ENCODE assay signal across 8 cellular contexts in the genomic region with DNA sequence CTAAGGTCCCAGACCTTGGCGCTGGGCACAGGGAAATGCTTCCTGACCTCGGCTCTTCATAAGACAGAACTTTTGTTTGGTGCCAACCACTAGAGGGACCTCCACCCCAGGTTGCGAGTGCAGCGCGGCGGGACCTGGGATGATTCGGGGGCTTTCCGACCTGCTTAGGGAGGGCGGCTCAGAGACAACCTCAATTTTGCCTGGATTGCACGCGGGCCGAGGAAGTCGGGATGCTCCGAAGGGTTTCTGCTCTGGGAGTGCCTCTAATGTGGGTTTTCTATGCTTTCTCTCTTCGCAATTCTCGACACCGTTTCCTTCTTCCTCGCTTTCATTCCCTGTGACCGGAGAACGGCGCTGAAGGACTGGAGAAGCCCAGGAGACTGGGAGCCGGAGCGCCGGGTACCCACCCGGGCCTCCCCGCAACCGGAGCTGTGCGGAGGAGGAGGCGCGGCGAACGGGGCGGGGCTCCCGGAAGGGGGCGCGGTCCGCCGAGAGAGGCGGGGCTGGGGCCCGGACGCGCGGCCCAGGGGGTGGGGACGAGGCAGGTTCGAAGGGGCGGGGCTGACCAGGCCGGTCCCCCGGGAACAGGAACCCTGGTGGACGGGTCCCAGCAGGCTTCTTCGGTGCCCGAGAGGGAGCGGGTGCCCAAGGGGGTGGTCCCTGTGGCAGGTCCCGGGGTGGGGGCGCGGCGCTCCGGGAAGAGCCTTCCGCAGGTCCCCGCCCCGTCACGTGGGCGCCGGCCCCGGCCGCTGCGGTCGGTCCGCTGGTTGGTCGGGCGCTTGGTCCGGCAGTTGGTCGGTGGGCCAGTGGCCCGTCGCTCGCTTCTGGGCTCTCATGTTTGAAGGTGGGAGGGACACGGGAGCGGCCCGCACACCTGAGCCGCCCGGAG. TPM values are rescaled to one million over a fixed set of nuclear protein-coding genes. Genes with fewer than 3 reads are reported as not detected.
DNase-seq lines count a peak whose midpoint lies in the region; ATAC-seq, FAIRE-seq and TF ChIP-seq lines count a peak whose summit lies in the region.

PPFIBP2 (plus strand) TSS at position 790 of the 889 bp plus-strand sequence. CDS start 35,477 bp downstream, outside the sequence.

- H3K27me3 Mint-ChIP-seq in activated naive CD4-positive, alpha-beta T cell treated with anti-CD3 and anti-CD28 coated beads for 36 hours (ENCODE audit: low read depth), result no peaks in the 10 kb centered on the region

- no peaks in the 10 kb centered on the region for H3K9me3 ChIP-seq in SJSA1 (replicated peaks)
- H3K9me3 ChIP-seq in suprapubic skin, result no peaks in the 10 kb centered on the region

- no peaks in the 10 kb centered on the region for H3K36me3 Mint-ChIP-seq in activated naive CD4-positive, alpha-beta T cell treated with anti-CD3 and anti-CD28 coated beads for 36 hours (ENCODE audit: low read depth)

- no peak for FAIRE-seq in HTR-8/SVneo (lab: Jason Lieb, UNC)

- H3K36me3 ChIP-seq in SJSA1, result no peaks in the 10 kb centered on the region
- no peaks in the 10 kb centered on the region for H3K36me3 ChIP-seq in suprapubic skin

- H3K27ac ChIP-seq in SJSA1 (peak within 1 kb of the TSS; percentile 33; the same call in 1 of the 2 replicates), suprapubic skin (peak within 1 kb of the TSS; percentile 85)

- no peak for TF ChIP-seq EP300 in suprapubic skin (IDR thresholded peaks at IDR 0.05)

- H3K27ac Mint-ChIP-seq in activated naive CD4-positive, alpha-beta T cell treated with anti-CD3 and anti-CD28 coated beads for 36 hours, result peak within 1 kb of the TSS; percentile 90

- H3K4me3 Mint-ChIP-seq in activated naive CD4-positive, alpha-beta T cell treated with anti-CD3 and anti-CD28 coated beads for 36 hours, result peak within 1 kb of the TSS; percentile 86

- peak; percentile 25 to 56 for TF ChIP-seq CTCF in suprapubic skin (IDR thresholded peaks at IDR 0.05)

- peaks cover 48% of the 10 kb centered on the region for H3K4me1 Mint-ChIP-seq in activated naive CD4-positive, alpha-beta T cell treated with anti-CD3 and anti-CD28 coated beads for 36 hours (ENCODE audit: low read depth)

- H3K27me3 ChIP-seq in SJSA1 (replicated peaks), result no peaks in the 10 kb centered on the region
- H3K27me3 ChIP-seq in suprapubic skin, result no peaks in the 10 kb centered on the region

- DNase-seq in DMS53 treated with DMSO at 0.1 percent for 48 hours (lab: John Stamatoyannopoulos, UW; ENCODE audit: unreplicated experiment) (peak; percentile 63), HTR-8/SVneo (ENCODE audit: insufficient read length, low spot score) (peak; percentile 76), SJSA1 (ENCODE audit: low read depth in 1 of 2, low spot score in 2 of 2) (peak; percentile 57 to 64), globus pallidus (ENCODE audit: low spot score) (peak; percentile 90), occipital lobe (lab: John Stamatoyannopoulos, UW) (peak; percentile 71), suprapubic skin (ENCODE audit: low spot score in 2 of 2) (peak; percentile 92)
- peak; percentile 87 for DNase-seq in activated naive CD4-positive, alpha-beta T cell treated with anti-CD3 and anti-CD28 coated beads for 36 hours

- peaks cover 5% of the 10 kb centered on the region for H3K9me3 Mint-ChIP-seq in activated naive CD4-positive, alpha-beta T cell treated with anti-CD3 and anti-CD28 coated beads for 36 hours

- H3K4me1 ChIP-seq in SJSA1 (replicated peaks), result peaks cover 16% of the 10 kb centered on the region
- H3K4me1 ChIP-seq in suprapubic skin, result peaks cover 43% of the 10 kb centered on the region

- peak in 1 of 2 donors; percentile 69 for TF ChIP-seq POLR2A in suprapubic skin (IDR thresholded peaks at IDR 0.05)

- peak; percentile 64 for ATAC-seq in GM21390 (IDR thresholded peaks at IDR 0.05; ENCODE audit: unreplicated experiment)

- WGBS in suprapubic skin, result 2% methylated on average over 35 of the region's 80 CpGs

- intact Hi-C loops in activated naive CD4-positive, alpha-beta T cell treated with anti-CD3 and anti-CD28 coated beads for 36 hours (cut with micrococcal nuclease), result loop anchor here (1.0 to 10.0 kb wide), 14 partner anchors 17 to 1279 kb away; partner anchors contain the start of genes CNGA4, EIF3F, FHIP1B and ILK

- CTCF ChIA-PET in activated naive CD4-positive, alpha-beta T cell treated with anti-CD3 and anti-CD28 coated beads for 36 hours (lab: Charles Lee), result interaction anchor here (0.6 to 3.6 kb wide), 22 partner anchors 9 to 179 kb away, joined by 3 to 21 read pairs (median 4); no protein-coding TSS in a partner anchor

- H3K4me3 ChIP-seq in SJSA1, result peak within 1 kb of the TSS; percentile 60
- peak within 1 kb of the TSS; percentile 74 for H3K4me3 ChIP-seq in suprapubic skin

RNA-seq across cellular contexts. Expression of gene PPFIBP2, which starts in this region (rescaled TPM):
- total RNA-seq in SJSA1 (2014; rRNA removed; shearing (Covaris generic)), result 7.4 and 17.5 TPM in 2 replicates
- total RNA-seq in activated naive CD4-positive, alpha-beta T cell treated with anti-CD3 and anti-CD28 coated beads for 36 hours, result 10 to 100 TPM; 22.2 to 26.1 TPM
- total RNA-seq in occipital lobe (15.8 TPM), suprapubic skin (100 to 1,000 TPM in 1 of 4 donors, 10 to 100 TPM in 3; 68.2 to 139 (median 76.2) TPM)

Comparison
In these comparisons a context has a peak if more than half of its experiments do, and no peak if none do; other contexts are left out.
1. Peak in every context shown above with its lines: DNase-seq, ATAC-seq, H3K4me3 ChIP-seq and H3K27ac ChIP-seq.